Comparison of ENCODE assay signal across 8 cellular contexts in the genomic region with DNA sequence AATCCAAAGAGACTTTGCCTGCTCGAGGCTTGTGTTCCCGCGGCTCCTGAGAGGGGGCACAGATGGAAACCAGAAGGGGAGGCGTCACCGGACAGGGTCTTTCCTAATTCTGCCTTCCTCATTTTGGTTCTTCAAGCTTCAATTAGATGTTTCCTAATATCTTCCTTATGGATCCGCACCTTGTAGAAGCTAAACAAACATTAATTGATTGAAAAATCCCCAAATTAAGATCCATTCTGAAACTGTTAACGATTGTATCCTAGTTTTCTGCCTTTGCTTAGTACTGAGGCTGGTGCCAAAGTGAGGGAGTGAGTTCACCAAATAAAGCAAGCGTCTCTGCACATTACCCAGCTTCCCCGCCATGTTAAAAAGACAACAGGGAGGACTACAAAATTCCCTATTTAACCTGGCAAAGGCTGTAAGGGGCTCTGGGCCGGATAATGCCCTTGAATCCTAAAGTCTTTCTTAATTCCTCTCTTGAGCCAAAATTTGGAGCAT.
DNase-seq lines count a peak whose midpoint lies in the region; ATAC-seq and TF ChIP-seq lines count a peak whose summit lies in the region.

No MANE protein-coding gene starts in this region.

- H2BK5ac ChIP-seq in neuronal stem cell (ENCODE audit: low read length): no peak overlapping the region

- H4K8ac ChIP-seq in neuronal stem cell (ENCODE audit: low read depth, low read length): no peak overlapping the region

- H3K14ac ChIP-seq in neuronal stem cell (ENCODE audit: low read length): no peak overlapping the region

- DNase-seq in COLO829 (ENCODE audit: low spot score) (peak; percentile 34), Kasumi-1 (lab: John Stamatoyannopoulos, UW) (peak; percentile 54 to 63), cardiac fibroblast (ENCODE audit: low read depth in 2 of 2) (peak; percentile 10 to 42), neuronal stem cell (ENCODE audit: low spot score) (no peak)
- no peak for DNase-seq in activated effector memory CD4-positive, alpha-beta T cell treated with anti-CD3 and anti-CD28 coated beads, Interleukin-2, amount 50 U/mL, for 16 hours

- no peaks in the 10 kb centered on the region for H3K4me1 ChIP-seq in neuronal stem cell (ENCODE audit: control insufficient read depth in 2 of 2, insufficient read depth in 1 of 2, low read depth in 1 of 2, low read length in 2 of 2)

- H2BK12ac ChIP-seq in neuronal stem cell (ENCODE audit: low read length): no peak overlapping the region

- H3K27me3 ChIP-seq in neuronal stem cell (ENCODE audit: control insufficient read depth in 3 of 3, insufficient read depth in 3 of 3, low read depth in 1 of 3, low read length in 3 of 3): no peaks in the 10 kb centered on the region

- H3K4me3 ChIP-seq in cardiac fibroblast (replicated peaks in 1 of 2; ENCODE audit: low read depth in 2 of 2, low read length in 2 of 2) (peak overlapping the region; percentile 50 to 61), neuronal stem cell (ENCODE audit: low read length in 2 of 2) (peak overlapping the region; percentile 70 to 89)

- H3K9ac ChIP-seq in neuronal stem cell (ENCODE audit: low read depth, low read length, poor library complexity): no peak overlapping the region

- no peak overlapping the region for H4K91ac ChIP-seq in neuronal stem cell (ENCODE audit: low read depth, low read length, poor library complexity)

- no peak overlapping the region for H3K4ac ChIP-seq in neuronal stem cell (ENCODE audit: low read length)

- no peak overlapping the region for H2BK120ac ChIP-seq in neuronal stem cell (ENCODE audit: low read depth, low read length)

- peak overlapping the region; percentile 84 for H3K27ac ChIP-seq in neuronal stem cell (replicated peaks; ENCODE audit: low read length)

- no peak overlapping the region for H2AK5ac ChIP-seq in neuronal stem cell (ENCODE audit: low read depth, low read length)

- no peaks in the 10 kb centered on the region for H3K79me1 ChIP-seq in neuronal stem cell (ENCODE audit: low read depth, low read length)

- ATAC-seq in GM18520 (IDR thresholded peaks at IDR 0.05; ENCODE audit: unreplicated experiment): no peak
- ATAC-seq in GM18517 (IDR thresholded peaks at IDR 0.05; ENCODE audit: unreplicated experiment): no peak
- ATAC-seq in HG03469 (IDR thresholded peaks at IDR 0.05; ENCODE audit: unreplicated experiment): no peak

- no peak for TF ChIP-seq CTCF in cardiac fibroblast (IDR thresholded peaks at IDR 0.05; ENCODE audit: low read depth, low read length)

- no CpG with 5 or more reads among the region's 10 CpGs for WGBS in neuronal stem cell (ENCODE audit: extremely low coverage in 2 of 2, insufficient read length in 2 of 2, insufficient replicate concordance in 1 of 2), 2 donors

- H3K4me2 ChIP-seq in neuronal stem cell (ENCODE audit: insufficient read depth, low read length, poor library complexity, severe bottlenecking): peak overlapping the region; percentile 46

- no peak overlapping the region for H2BK15ac ChIP-seq in neuronal stem cell (ENCODE audit: low read length)

- H3K9me3 ChIP-seq in neuronal stem cell (replicated peaks in 1 of 2; ENCODE audit: control insufficient read depth in 2 of 2, insufficient read depth in 1 of 2, low read depth in 1 of 2, low read length in 2 of 2): no peaks in the 10 kb centered on the region

- H2AFZ ChIP-seq in neuronal stem cell (ENCODE audit: low read length): peak overlapping the region; percentile 90

- no peaks in the 10 kb centered on the region for H3K36me3 ChIP-seq in neuronal stem cell (replicated peaks in 1 of 2; ENCODE audit: control insufficient read depth in 2 of 2, insufficient read depth in 2 of 2, low read length in 2 of 2)

- no peak overlapping the region for H3K18ac ChIP-seq in neuronal stem cell (ENCODE audit: low read length)

- no peak overlapping the region for H3K23ac ChIP-seq in neuronal stem cell (ENCODE audit: low read depth, low read length, poor library complexity)

Comparison
In these comparisons a context has a peak if more than half of its experiments do, and no peak if none do; other contexts are left out.
1. DNase-seq: peak in COLO829 (single experiment), Kasumi-1 (2 of 2) and cardiac fibroblast (2 of 2); none in neuronal stem cell (single experiment) and activated effector memory CD4-positive, alpha-beta T cell treated with anti-CD3 and anti-CD28 coated beads, Interleukin-2, amount 50 U/mL, for 16 hours (single experiment).